In genomic region chr17:45430738-45431530, GRCh38 we compare ENCODE assay signal across 8 cellular contexts. TPM values are rescaled to one million over a fixed set of nuclear protein-coding genes. Genes with fewer than 3 reads are reported as not detected.
A peak's percentile ranks its signal among the peaks of the same experiment; 100 is the strongest.
DNase-seq lines count a peak whose midpoint lies in the region; ATAC-seq lines count a peak whose summit lies in the region.

No MANE protein-coding gene starts in this region.

- intact Hi-C loops in activated CD4-positive, alpha-beta T cell treated with anti-CD3 and anti-CD28 coated beads, Interleukin-2, amount 10 ng/mL, durations not matched to agents 24 days and 14 days (cut with micrococcal nuclease): no loop called here

- H3K27me3 Mint-ChIP-seq in activated CD4-positive, alpha-beta T cell treated with anti-CD3 and anti-CD28 coated beads, Interleukin-2, amount 10 ng/mL, durations not matched to agents 24 days and 14 days: no peaks in the 10 kb centered on the region
- no peaks in the 10 kb centered on the region for H3K27me3 Mint-ChIP-seq in activated naive CD8-positive, alpha-beta T cell

- peak; percentile 86 for DNase-seq in activated CD4-positive, alpha-beta T cell treated with anti-CD3 and anti-CD28 coated beads, Interleukin-2, amount 10 ng/mL, durations not matched to agents 24 days and 14 days
- no peak for DNase-seq in activated CD4-positive, alpha-beta T cell treated with anti-CD3 and anti-CD28 coated beads for 1 hour
- DNase-seq in iPS-NIHi11 (ENCODE audit: low spot score): peak; percentile 64
- DNase-seq in stimulated activated CD8-positive, alpha-beta memory T cell treated with anti-CD3 and anti-CD28 coated beads, Interleukin-4, amount 100 ng/mL, for 48 hours: peak; percentile 56
- no peak for DNase-seq in putamen (ENCODE audit: low spot score)

- H3K9me3 Mint-ChIP-seq in activated CD4-positive, alpha-beta T cell treated with anti-CD3 and anti-CD28 coated beads, Interleukin-2, amount 10 ng/mL, durations not matched to agents 24 days and 14 days: no peaks in the 10 kb centered on the region
- H3K9me3 Mint-ChIP-seq in activated naive CD8-positive, alpha-beta T cell (ENCODE audit: low read depth): no peaks in the 10 kb centered on the region

- peaks cover 21% of the 10 kb centered on the region for H3K4me1 Mint-ChIP-seq in activated CD4-positive, alpha-beta T cell treated with anti-CD3 and anti-CD28 coated beads, Interleukin-2, amount 10 ng/mL, durations not matched to agents 24 days and 14 days
- peaks cover 18% of the 10 kb centered on the region for H3K4me1 Mint-ChIP-seq in activated naive CD8-positive, alpha-beta T cell (ENCODE audit: low read depth)

- ATAC-seq in HG03280 (IDR thresholded peaks at IDR 0.05; ENCODE audit: unreplicated experiment) (peak; percentile 20), GM18858 (IDR thresholded peaks at IDR 0.05; ENCODE audit: unreplicated experiment) (no peak)

- peak overlapping the region; percentile 85 for H3K4me3 Mint-ChIP-seq in activated CD4-positive, alpha-beta T cell treated with anti-CD3 and anti-CD28 coated beads, Interleukin-2, amount 10 ng/mL, durations not matched to agents 24 days and 14 days
- H3K4me3 Mint-ChIP-seq in activated naive CD8-positive, alpha-beta T cell: peak overlapping the region; percentile 81

- H3K36me3 Mint-ChIP-seq in activated CD4-positive, alpha-beta T cell treated with anti-CD3 and anti-CD28 coated beads, Interleukin-2, amount 10 ng/mL, durations not matched to agents 24 days and 14 days (ENCODE audit: low read depth): peaks cover 2% of the 10 kb centered on the region
- no peaks in the 10 kb centered on the region for H3K36me3 Mint-ChIP-seq in activated naive CD8-positive, alpha-beta T cell

- H3K27ac Mint-ChIP-seq in activated CD4-positive, alpha-beta T cell treated with anti-CD3 and anti-CD28 coated beads, Interleukin-2, amount 10 ng/mL, durations not matched to agents 24 days and 14 days: no peak overlapping the region
- no peak overlapping the region for H3K27ac Mint-ChIP-seq in activated naive CD8-positive, alpha-beta T cell

RNA-seq across cellular contexts. Expression of gene ARHGAP27, which starts 1.7 kb away (rescaled TPM):
- total RNA-seq in activated CD4-positive, alpha-beta T cell treated with anti-CD3 and anti-CD28 coated beads, Interleukin-2, amount 10 ng/mL, durations not matched to agents 24 days and 14 days: 47.9 and 48.3 TPM in 2 replicates

RNA-seq across cellular contexts. Expression of gene PLEKHM1, which starts 59.6 kb away (rescaled TPM):
- 34.3 and 37.0 TPM in 2 replicates for total RNA-seq in activated CD4-positive, alpha-beta T cell treated with anti-CD3 and anti-CD28 coated beads, Interleukin-2, amount 10 ng/mL, durations not matched to agents 24 days and 14 days

Comparison
In these comparisons a context has a peak if more than half of its experiments do, and no peak if none do; other contexts are left out.
1. DNase-seq: peak in activated CD4-positive, alpha-beta T cell treated with anti-CD3 and anti-CD28 coated beads, Interleukin-2, amount 10 ng/mL, durations not matched to agents 24 days and 14 days (single experiment), iPS-NIHi11 (single experiment) and stimulated activated CD8-positive, alpha-beta memory T cell treated with anti-CD3 and anti-CD28 coated beads, Interleukin-4, amount 100 ng/mL, for 48 hours (single experiment); none in activated CD4-positive, alpha-beta T cell treated with anti-CD3 and anti-CD28 coated beads for 1 hour (single experiment) and putamen (single experiment).